10 cellular contexts compared by ENCODE assay signal in the genomic region with DNA sequence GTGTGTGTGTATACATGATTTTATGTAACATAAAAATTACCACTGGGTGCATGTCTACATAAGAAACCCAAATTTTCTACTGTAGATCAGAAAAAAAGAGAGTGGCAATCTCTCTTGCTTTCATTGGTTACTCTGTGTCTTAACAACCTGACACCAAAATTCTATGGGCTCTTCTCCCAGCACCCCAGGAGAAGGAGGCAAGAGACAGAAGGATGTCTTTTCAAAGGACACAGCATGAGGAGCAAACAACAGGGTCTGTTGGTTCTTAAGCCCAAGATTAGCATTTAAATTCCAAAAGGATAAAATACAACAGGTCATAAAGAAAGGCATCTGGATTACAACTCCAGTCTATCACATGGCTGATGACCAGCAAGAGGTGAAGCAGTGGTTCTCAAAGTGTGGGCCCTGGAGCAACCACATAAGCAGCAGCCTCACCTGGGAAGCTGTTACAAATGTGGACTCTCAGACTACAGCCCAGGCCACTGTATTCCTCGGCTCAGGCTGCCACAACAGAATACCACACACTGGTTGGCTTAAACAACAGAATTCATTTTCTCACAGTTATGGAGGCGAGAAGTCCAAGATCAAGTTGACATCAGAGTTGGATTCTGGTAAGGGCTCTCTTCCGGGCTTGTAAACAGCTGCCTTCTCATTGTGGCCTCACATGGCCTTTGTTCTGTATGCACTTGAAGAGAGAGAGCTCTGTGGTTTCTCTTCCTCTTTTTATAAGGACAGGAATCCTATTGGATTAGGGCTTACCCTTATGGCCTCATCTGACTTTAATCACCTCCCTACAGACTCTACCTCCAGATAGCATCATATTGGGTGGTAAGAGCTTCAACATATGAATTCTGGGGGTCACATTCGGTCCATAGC.
A peak's percentile ranks its signal among the peaks of the same experiment; 100 is the strongest.
DNase-seq lines count a peak whose midpoint lies in the region; ATAC-seq and TF ChIP-seq lines count a peak whose summit lies in the region.
"Had no signal": no experiment of that assay in that cellular context is flagged by ENCODE, and none has a peak within 500 bp of the region (broad histone marks: within the 10 kb centered on the region; RNA-seq: fewer than 3 reads in every experiment).

No MANE protein-coding gene starts in this region.

- H3K27me3 Mint-ChIP-seq in activated naive CD8-positive, alpha-beta T cell, result no peaks in the 10 kb centered on the region
- H3K27me3 Mint-ChIP-seq in activated naive CD8-positive, alpha-beta T cell treated with anti-CD3 and anti-CD28 coated beads, Interleukin-2, amount 50 U/mL, for 24 hours, result no peaks in the 10 kb centered on the region

- WGBS in upper lobe of left lung, 2 donors, result 61 to 63% methylated on average over 4 of the region's 4 CpGs

- H3K4me3 ChIP-seq in PC-9 (no peak overlapping the region), upper lobe of left lung (no peak overlapping the region)

- H3K36me3 ChIP-seq in PC-9 (ENCODE audit: low read depth) (no peaks in the 10 kb centered on the region), upper lobe of left lung (no peaks in the 10 kb centered on the region)

- no peaks in the 10 kb centered on the region for H3K4me1 ChIP-seq in PC-9 (replicated peaks; ENCODE audit: insufficient read depth)
- peaks cover 0 to 7% (median 0%) of the 10 kb centered on the region in 4 donors for H3K4me1 ChIP-seq in upper lobe of left lung
- H3K4me1 ChIP-seq: parathyroid adenoma had no signal

- no peak overlapping the region for H3K4me2 ChIP-seq in PC-9

- 0 out of 2 replicates have a peak overlapping the region, but pooled peaks have one; percentile 22 for H2AFZ ChIP-seq in PC-9

- no peak overlapping the region for H3K27ac ChIP-seq in PC-9
- no peak overlapping the region for H3K27ac ChIP-seq in upper lobe of left lung
- H3K27ac ChIP-seq: parathyroid adenoma had no signal

- DNase-seq in activated naive CD8-positive, alpha-beta T cell treated with anti-CD3 and anti-CD28 coated beads, Interleukin-2, amount 50 U/mL, for 24 hours, result no peak
- DNase-seq in PC-9, result no peak
- DNase-seq in upper lobe of left lung, result peak in 1 of 2 donors; percentile 32
- no peak for DNase-seq in KG1 (lab: John Stamatoyannopoulos, UW)
- DNase-seq in COLO829 (ENCODE audit: low spot score), result no peak
- DNase-seq in activated CD4-positive, alpha-beta T cell treated with anti-CD3 and anti-CD28 coated beads for 1 hour, result no peak

- H3K9me3 ChIP-seq in PC-9 (ENCODE audit: insufficient read depth, low read depth), result no peaks in the 10 kb centered on the region
- no peaks in the 10 kb centered on the region for H3K9me3 ChIP-seq in upper lobe of left lung

- H3K27ac Mint-ChIP-seq in activated naive CD8-positive, alpha-beta T cell, result peak overlapping the region; percentile 23
- H3K27ac Mint-ChIP-seq in activated naive CD8-positive, alpha-beta T cell treated with anti-CD3 and anti-CD28 coated beads, Interleukin-2, amount 50 U/mL, for 24 hours, result no peak overlapping the region
- H3K27ac Mint-ChIP-seq: dendritic cell treated with granulocyte-macrophage colony-stimulating factor and Interleukin-4, amounts not matched to agents 40 ng/mL and 50 ng/mL, for 4 days had no signal

- H3K36me3 Mint-ChIP-seq in activated naive CD8-positive, alpha-beta T cell, result peaks cover 2% of the 10 kb centered on the region
- H3K36me3 Mint-ChIP-seq in activated naive CD8-positive, alpha-beta T cell treated with anti-CD3 and anti-CD28 coated beads, Interleukin-2, amount 50 U/mL, for 24 hours (ENCODE audit: low read depth), result no peaks in the 10 kb centered on the region

- H3K27me3 ChIP-seq in PC-9 (ENCODE audit: insufficient read depth, low read depth) (no peaks in the 10 kb centered on the region), upper lobe of left lung (no peaks in the 10 kb centered on the region)

- H3K9me2 ChIP-seq in PC-9 (ENCODE audit: insufficient read depth), result no peaks in the 10 kb centered on the region

- H3K79me2 ChIP-seq in PC-9 (ENCODE audit: low read depth), result no peaks in the 10 kb centered on the region
- H3K79me2 ChIP-seq: parathyroid adenoma had no signal

- no peaks in the 10 kb centered on the region for H3F3A ChIP-seq in PC-9 (ENCODE audit: insufficient read depth, low read depth)

- intact Hi-C loops in PC-9 (cut with micrococcal nuclease; ENCODE audit: unreplicated experiment), result no loop called here

- no peak for TF ChIP-seq CTCF in PC-9 (conservative IDR thresholded peaks at IDR 0.05)
- TF ChIP-seq CTCF in upper lobe of left lung (IDR thresholded peaks at IDR 0.05), result no peak

- no TSS peak for BruUV-seq in PC-9 (replicated peaks; lab: Mats Ljungman, UMichigan)

- CTCF ChIA-PET in PC-9 (lab: Charles Lee), result no interaction called here

- H3K9me3 Mint-ChIP-seq in activated naive CD8-positive, alpha-beta T cell (ENCODE audit: low read depth), result peaks cover 4% of the 10 kb centered on the region
- no peaks in the 10 kb centered on the region for H3K9me3 Mint-ChIP-seq in activated naive CD8-positive, alpha-beta T cell treated with anti-CD3 and anti-CD28 coated beads, Interleukin-2, amount 50 U/mL, for 24 hours

- H3K4me3 Mint-ChIP-seq in activated naive CD8-positive, alpha-beta T cell, result no peak overlapping the region
- H3K4me3 Mint-ChIP-seq in activated naive CD8-positive, alpha-beta T cell treated with anti-CD3 and anti-CD28 coated beads, Interleukin-2, amount 50 U/mL, for 24 hours, result no peak overlapping the region
- H3K4me3 Mint-ChIP-seq: dendritic cell treated with granulocyte-macrophage colony-stimulating factor and Interleukin-4, amounts not matched to agents 40 ng/mL and 50 ng/mL, for 4 days had no signal

- no peak for TF ChIP-seq POLR2A in upper lobe of left lung (IDR thresholded peaks at IDR 0.05)

- ATAC-seq in activated naive CD8-positive, alpha-beta T cell treated with anti-CD3 and anti-CD28 coated beads, Interleukin-2, amount 50 U/mL, for 24 hours, result no peak
- ATAC-seq in HG03103 (IDR thresholded peaks at IDR 0.05; ENCODE audit: low read depth, unreplicated experiment) (peak; percentile 86), upper lobe of left lung (ENCODE audit: low FRiP score in 2 of 2) (peak; percentile 55 to 67)

- POLR2A ChIA-PET in PC-9 (lab: Charles Lee; ENCODE audit: unreplicated experiment), result no interaction called here

- TF ChIP-seq EP300 in upper lobe of left lung (IDR thresholded peaks at IDR 0.05), result no peak

- peaks cover 17% of the 10 kb centered on the region for H3K4me1 Mint-ChIP-seq in activated naive CD8-positive, alpha-beta T cell (ENCODE audit: low read depth)
- peaks cover 13% of the 10 kb centered on the region for H3K4me1 Mint-ChIP-seq in activated naive CD8-positive, alpha-beta T cell treated with anti-CD3 and anti-CD28 coated beads, Interleukin-2, amount 50 U/mL, for 24 hours

- no peaks in the 10 kb centered on the region for H4K20me1 ChIP-seq in PC-9 (ENCODE audit: insufficient read depth)
